31 cellular contexts compared by ENCODE assay signal in genomic region chr1:215717677-215718076, GRCh38.
"Had no signal": no experiment of that assay in that cellular context is flagged by ENCODE, and none has a peak within 500 bp of the region (broad histone marks: within the 10 kb centered on the region; RNA-seq: fewer than 3 reads in every experiment).

No MANE protein-coding gene starts in this region.

- H3K4me3 ChIP-seq: adrenal gland, body of pancreas, breast epithelium had no signal

- DNase-seq: activated B cell treated with CpG ODN at 0.5 μM for 24 hours; activated CD4-positive, alpha-beta memory T cell treated with anti-CD3 and anti-CD28 coated beads, Interleukin-2, amount 10 ng/mL, durations not matched to agents 7 days and 5 days; activated CD4-positive, alpha-beta T cell treated with anti-CD3 and anti-CD28 coated beads for 4 hours; activated CD4-positive, alpha-beta T cell treated with anti-CD3 and anti-CD28 coated beads, Interleukin-2, amount 10 ng/mL, durations not matched to agents 24 days and 14 days; activated CD4-positive, alpha-beta T cell treated with anti-CD3 and anti-CD28 coated beads, Interleukin-2, amount 50 U/mL, for 1 hour; activated CD4-positive, alpha-beta T cell treated with anti-CD3 and anti-CD28 coated beads, Interleukin-2, amount 50 U/mL, for 4 hours; activated CD4-positive, CD25-positive, alpha-beta regulatory T cell treated with anti-CD3 and anti-CD28 coated beads, Interleukin-2, amount 50 U/mL, for 72 hours; activated CD8-positive, alpha-beta memory T cell treated with anti-CD3 and anti-CD28 coated beads for 24 hours; activated CD8-positive, alpha-beta memory T cell treated with anti-CD3 and anti-CD28 coated beads, Interleukin-2, amount 10 ng/mL, durations not matched to agents 7 days and 5 days; activated CD8-positive, alpha-beta memory T cell treated with anti-CD3 and anti-CD28 coated beads, Interleukin-2, amount 50 U/mL, for 48 hours; activated CD8-positive, alpha-beta T cell treated with anti-CD3 and anti-CD28 coated beads, Interleukin-2, amount 10 ng/mL, durations not matched to agents 7 days and 5 days; activated effector memory CD4-positive, alpha-beta T cell treated with Interleukin-2 at 50 U/mL for 16 hours; activated gamma-delta T cell; activated naive CD4-positive, alpha-beta T cell treated with anti-CD3 and anti-CD28 coated beads, Interleukin-2, amount 10 ng/mL, durations not matched to agents 7 days and 5 days; activated naive CD4-positive, alpha-beta T cell treated with Interleukin-2 at 50 U/mL for 16 hours; activated naive CD8-positive, alpha-beta T cell treated with anti-CD3 and anti-CD28 coated beads, Interleukin-2, amount 10 ng/mL, durations not matched to agents 7 days and 5 days; activated T-cell treated with anti-CD3 and anti-CD28 coated beads, Interleukin-2, amount 50 U/mL, for 24 hours; activated T-cell treated with anti-CD3 and anti-CD28 coated beads, Interleukin-2, amount 50 U/mL, for 48 hours; adrenal gland; amniotic stem cell; aorta; body of pancreas; brain microvascular endothelial cell; central memory CD4-positive, alpha-beta T cell; T-helper 1 cell; T-helper 2 cell; T-helper 9 cell had no signal

- H3K9me3 ChIP-seq: adrenal gland, body of pancreas, breast epithelium had no signal

- FAIRE-seq: astrocyte, TTC549 had no signal

- H3K27ac ChIP-seq: adrenal gland, body of pancreas, brain microvascular endothelial cell, breast epithelium, VCaP had no signal

- ATAC-seq: activated CD8-positive, alpha-beta memory T cell treated with anti-CD3 and anti-CD28 coated beads, Interleukin-2, amount 10 ng/mL, durations not matched to agents 7 days and 5 days; activated CD8-positive, alpha-beta T cell treated with anti-CD3 and anti-CD28 coated beads, Interleukin-2, amount 10 ng/mL, durations not matched to agents 7 days and 5 days; body of pancreas had no signal

- H3K27me3 ChIP-seq: adrenal gland, body of pancreas, brain microvascular endothelial cell had no signal

- H3K36me3 ChIP-seq: adrenal gland, brain microvascular endothelial cell, breast epithelium had no signal

- H3K4me1 ChIP-seq: adrenal gland, body of pancreas, breast epithelium had no signal
